ENCODE assay signal across 1 cellular context in genomic region chr9:115267788-115268187, GRCh38.
TF ChIP-seq lines count a peak whose summit lies in the region.

No MANE protein-coding gene starts in this region.

TF ChIP-seq in liver, 16 proteins besides CTCF, POLR2A, EP300 and RAD21:
- TF ChIP-seq REST (IDR thresholded peaks at IDR 0.05), result peak; percentile 62
- no peak for TF ChIP-seq FOXA1 (IDR thresholded peaks at IDR 0.05)
- TF ChIP-seq NR2F2 (IDR thresholded peaks at IDR 0.05), result no peak
